15 cellular contexts compared by ENCODE assay signal in the genomic region with DNA sequence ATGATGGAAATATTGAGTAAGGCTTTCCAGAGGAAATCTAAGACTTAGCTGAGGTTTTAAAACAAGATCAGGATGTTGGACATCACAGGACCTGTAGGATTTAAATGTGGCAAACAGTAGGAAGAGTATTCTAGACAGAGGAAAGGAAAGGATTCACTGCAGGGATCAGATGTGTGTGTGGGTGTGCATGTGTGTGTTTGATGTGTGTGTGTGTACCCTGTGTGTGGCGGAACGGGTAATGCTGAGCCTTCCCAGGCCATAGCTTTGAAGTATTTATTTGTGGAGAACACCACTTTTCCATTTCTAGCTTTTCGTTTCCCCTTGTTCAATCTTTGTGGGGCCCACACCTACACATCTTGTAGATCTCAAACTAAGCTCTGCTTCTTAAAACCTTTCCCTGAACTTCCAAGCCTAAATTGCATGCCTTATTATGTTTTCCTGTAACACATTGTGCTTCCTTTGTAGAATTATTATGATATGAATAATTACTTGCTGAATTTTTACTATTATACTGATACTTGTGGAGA. TPM values are rescaled to one million over a fixed set of nuclear protein-coding genes. Genes with fewer than 3 reads are reported as not detected.
DNase-seq lines count a peak whose midpoint lies in the region; TF ChIP-seq lines count a peak whose summit lies in the region.
"Had no signal": no experiment of that assay in that cellular context is flagged by ENCODE, and none has a peak within 500 bp of the region (broad histone marks: within the 10 kb centered on the region; RNA-seq: fewer than 3 reads in every experiment).

No MANE protein-coding gene starts in this region.

- H3K27ac ChIP-seq in HEK293 (ENCODE audit: extremely low read depth, low read depth, low read length) (no peak overlapping the region; the same call in 1 of the 2 replicates), KMS-11 (peak overlapping the region; percentile 11; the same call in 1 of the 2 replicates), hepatocyte (peak overlapping the region; percentile 67), stomach (peak overlapping the region in 3 of 5 donors; percentile 26 to 31 (median 28))

- H3K9me2 ChIP-seq in hepatocyte (replicated peaks; ENCODE audit: insufficient read depth) = no peaks in the 10 kb centered on the region

- H3K36me3 ChIP-seq in HEK293 (ENCODE audit: control insufficient read depth in 2 of 2, insufficient read depth in 1 of 2, low read length in 2 of 2) = no peaks in the 10 kb centered on the region
- H3K36me3 ChIP-seq in KMS-11 (ENCODE audit: insufficient read depth) = no peaks in the 10 kb centered on the region
- H3K36me3 ChIP-seq in hepatocyte (replicated peaks; ENCODE audit: insufficient read depth, low read depth) = no peaks in the 10 kb centered on the region
- no peaks in the 10 kb centered on the region for H3K36me3 ChIP-seq in stomach

- H3K4me3 ChIP-seq in HEK293 (ENCODE audit: low read depth, low read length) = no peak overlapping the region
- no peak overlapping the region for H3K4me3 ChIP-seq in KMS-11 (IDR thresholded peaks at IDR 0.05; ENCODE audit: insufficient read depth, low read depth, low read length)
- no peak overlapping the region for H3K4me3 ChIP-seq in hepatocyte
- H3K4me3 ChIP-seq in stomach = no peak overlapping the region

- POLR2A ChIA-PET in HEK293 (lab: Yijun Ruan, JAX) = no interaction called here

- TF ChIP-seq POLR2A in stomach (IDR thresholded peaks at IDR 0.05) = no peak

- H3K27me3 ChIP-seq in KMS-11 (ENCODE audit: insufficient read depth, low read depth) (no peaks in the 10 kb centered on the region), hepatocyte (no peaks in the 10 kb centered on the region), stomach (no peaks in the 10 kb centered on the region)

- 73% methylated on average over 3 of the region's 3 CpGs for WGBS in hepatocyte (ENCODE audit: low lambda C conversion rate, missing lambda C conversion rate)
- WGBS in stomach, 5 donors = 71 to 86% (median 81%) methylated on average over 3 of the region's 3 CpGs

- H3K4me1 ChIP-seq in HEK293 (ENCODE audit: control insufficient read depth, insufficient read depth, low read length) = peaks cover 20% of the 10 kb centered on the region; the same call in 1 of the 2 replicates
- H3K4me1 ChIP-seq in KMS-11 (ENCODE audit: low read depth, poor library complexity, severe bottlenecking) = peaks cover 88% of the 10 kb centered on the region
- peaks cover 28% of the 10 kb centered on the region for H3K4me1 ChIP-seq in hepatocyte (ENCODE audit: insufficient read depth)
- H3K4me1 ChIP-seq in stomach = peaks cover 0 to 19% (median 9%) of the 10 kb centered on the region in 4 donors

- no peak for TF ChIP-seq EP300 in stomach (IDR thresholded peaks at IDR 0.05)

- H4K20me1 ChIP-seq in KMS-11 (ENCODE audit: insufficient read depth) (peaks cover 13% of the 10 kb centered on the region; the same call in 1 of the 2 replicates), hepatocyte (ENCODE audit: insufficient read depth, poor library complexity, severe bottlenecking) (no peaks in the 10 kb centered on the region)

- H3K79me2 ChIP-seq in KMS-11 (ENCODE audit: insufficient read depth, low read depth) (peaks cover 100% of the 10 kb centered on the region), hepatocyte (peaks cover 61% of the 10 kb centered on the region)

- DNase-seq in hepatocyte (ENCODE audit: low spot score) (no peak), stomach (no peak)
- no peak for DNase-seq in activated CD4-positive, alpha-beta T cell treated with anti-CD3 and anti-CD28 coated beads, Interleukin-2, amount 50 U/mL, for 48 hours
- no peak for DNase-seq in effector CD8-positive, alpha-beta T cell (lab: John Stamatoyannopoulos, UW)
- no peak for DNase-seq in activated CD4-positive, CD25-positive, alpha-beta regulatory T cell treated with anti-CD3 and anti-CD28 coated beads, Interleukin-2, amount 50 U/mL, for 72 hours
- DNase-seq: Calu3; CD4-positive, alpha-beta memory T cell; DMS53; KG1; MM.1S; NCI-H1092 treated with DMSO at 0.1 percent for 48 hours; NCI-H2081 treated with DMSO at 0.1 percent for 48 hours; NCI-H510A treated with DMSO at 0.1 percent for 48 hours had no signal

- CTCF ChIA-PET in HEK293 (lab: Yijun Ruan, JAX) = no interaction called here

- H2AFZ ChIP-seq in KMS-11 (ENCODE audit: low read depth) (no peak overlapping the region), hepatocyte (no peak overlapping the region)

- no peak overlapping the region for H3K9ac ChIP-seq in KMS-11

- TF ChIP-seq CTCF in HEK293 (tag by site-specific recombination; IDR thresholded peaks at IDR 0.05) (no peak), KMS-11 (conservative IDR thresholded peaks at IDR 0.05; ENCODE audit: low read depth, low read length) (no peak), hepatocyte (IDR thresholded peaks at IDR 0.05; ENCODE audit: poor library complexity) (no peak), stomach (IDR thresholded peaks at IDR 0.05) (no peak)

- intact Hi-C loops in stomach (cut with DNase I; ENCODE audit: low total_unique reads) = no loop called here

- H3K9me3 ChIP-seq in HEK293 (ENCODE audit: control insufficient read depth, insufficient read depth, low read depth, low read length) (no peaks in the 10 kb centered on the region), hepatocyte (ENCODE audit: low read depth) (no peaks in the 10 kb centered on the region), stomach (no peaks in the 10 kb centered on the region)

- H3K4me2 ChIP-seq in KMS-11 (peak overlapping the region; percentile 80), hepatocyte (no peak overlapping the region)

TF ChIP-seq in HEK293, 187 proteins besides CTCF, POLR2A, EP300 and RAD21 (continues in another document):
- no peak for TF ChIP-seq ZNF211 (tag by site-specific recombination; IDR thresholded peaks at IDR 0.05; ENCODE audit: low read depth)
- TF ChIP-seq, protein P1, sequence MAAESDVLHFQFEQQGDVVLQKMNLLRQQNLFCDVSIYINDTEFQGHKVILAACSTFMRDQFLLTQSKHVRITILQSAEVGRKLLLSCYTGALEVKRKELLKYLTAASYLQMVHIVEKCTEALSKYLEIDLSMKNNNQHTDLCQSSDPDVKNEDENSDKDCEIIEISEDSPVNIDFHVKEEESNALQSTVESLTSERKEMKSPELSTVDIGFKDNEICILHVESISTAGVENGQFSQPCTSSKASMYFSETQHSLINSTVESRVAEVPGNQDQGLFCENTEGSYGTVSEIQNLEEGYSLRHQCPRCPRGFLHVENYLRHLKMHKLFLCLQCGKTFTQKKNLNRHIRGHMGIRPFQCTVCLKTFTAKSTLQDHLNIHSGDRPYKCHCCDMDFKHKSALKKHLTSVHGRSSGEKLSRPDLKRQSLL (tag by site-specific recombination; IDR thresholded peaks at IDR 0.05) = no peak
- TF ChIP-seq ZNF239 (tag by site-specific recombination; IDR thresholded peaks at IDR 0.05) = no peak
- TF ChIP-seq TCF7L2 (IDR thresholded peaks at IDR 0.05; ENCODE audit: borderline replicate concordance, low read depth, low read length) = no peak
- TF ChIP-seq GLI4 (tag by site-specific recombination; IDR thresholded peaks at IDR 0.05) = no peak
- TF ChIP-seq, protein P2, sequence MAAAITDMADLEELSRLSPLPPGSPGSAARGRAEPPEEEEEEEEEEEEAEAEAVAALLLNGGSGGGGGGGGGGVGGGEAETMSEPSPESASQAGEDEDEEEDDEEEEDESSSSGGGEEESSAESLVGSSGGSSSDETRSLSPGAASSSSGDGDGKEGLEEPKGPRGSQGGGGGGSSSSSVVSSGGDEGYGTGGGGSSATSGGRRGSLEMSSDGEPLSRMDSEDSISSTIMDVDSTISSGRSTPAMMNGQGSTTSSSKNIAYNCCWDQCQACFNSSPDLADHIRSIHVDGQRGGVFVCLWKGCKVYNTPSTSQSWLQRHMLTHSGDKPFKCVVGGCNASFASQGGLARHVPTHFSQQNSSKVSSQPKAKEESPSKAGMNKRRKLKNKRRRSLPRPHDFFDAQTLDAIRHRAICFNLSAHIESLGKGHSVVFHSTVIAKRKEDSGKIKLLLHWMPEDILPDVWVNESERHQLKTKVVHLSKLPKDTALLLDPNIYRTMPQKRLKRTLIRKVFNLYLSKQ (tag by site-specific recombination; IDR thresholded peaks at IDR 0.05; ENCODE audit: borderline replicate concordance) = no peak
- TF ChIP-seq, protein P3, sequence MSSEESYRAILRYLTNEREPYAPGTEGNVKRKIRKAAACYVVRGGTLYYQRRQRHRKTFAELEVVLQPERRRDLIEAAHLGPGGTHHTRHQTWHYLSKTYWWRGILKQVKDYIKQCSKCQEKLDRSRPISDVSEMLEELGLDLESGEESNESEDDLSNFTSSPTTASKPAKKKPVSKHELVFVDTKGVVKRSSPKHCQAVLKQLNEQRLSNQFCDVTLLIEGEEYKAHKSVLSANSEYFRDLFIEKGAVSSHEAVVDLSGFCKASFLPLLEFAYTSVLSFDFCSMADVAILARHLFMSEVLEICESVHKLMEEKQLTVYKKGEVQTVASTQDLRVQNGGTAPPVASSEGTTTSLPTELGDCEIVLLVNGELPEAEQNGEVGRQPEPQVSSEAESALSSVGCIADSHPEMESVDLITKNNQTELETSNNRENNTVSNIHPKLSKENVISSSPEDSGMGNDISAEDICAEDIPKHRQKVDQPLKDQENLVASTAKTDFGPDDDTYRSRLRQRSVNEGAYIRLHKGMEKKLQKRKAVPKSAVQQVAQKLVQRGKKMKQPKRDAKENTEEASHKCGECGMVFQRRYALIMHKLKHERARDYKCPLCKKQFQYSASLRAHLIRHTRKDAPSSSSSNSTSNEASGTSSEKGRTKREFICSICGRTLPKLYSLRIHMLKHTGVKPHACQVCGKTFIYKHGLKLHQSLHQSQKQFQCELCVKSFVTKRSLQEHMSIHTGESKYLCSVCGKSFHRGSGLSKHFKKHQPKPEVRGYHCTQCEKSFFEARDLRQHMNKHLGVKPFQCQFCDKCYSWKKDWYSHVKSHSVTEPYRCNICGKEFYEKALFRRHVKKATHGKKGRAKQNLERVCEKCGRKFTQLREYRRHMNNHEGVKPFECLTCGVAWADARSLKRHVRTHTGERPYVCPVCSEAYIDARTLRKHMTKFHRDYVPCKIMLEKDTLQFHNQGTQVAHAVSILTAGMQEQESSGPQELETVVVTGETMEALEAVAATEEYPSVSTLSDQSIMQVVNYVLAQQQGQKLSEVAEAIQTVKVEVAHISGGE (tag by site-specific recombination; conservative IDR thresholded peaks at IDR 0.05; ENCODE audit: low read depth) = no peak
- TF ChIP-seq, protein P4, sequence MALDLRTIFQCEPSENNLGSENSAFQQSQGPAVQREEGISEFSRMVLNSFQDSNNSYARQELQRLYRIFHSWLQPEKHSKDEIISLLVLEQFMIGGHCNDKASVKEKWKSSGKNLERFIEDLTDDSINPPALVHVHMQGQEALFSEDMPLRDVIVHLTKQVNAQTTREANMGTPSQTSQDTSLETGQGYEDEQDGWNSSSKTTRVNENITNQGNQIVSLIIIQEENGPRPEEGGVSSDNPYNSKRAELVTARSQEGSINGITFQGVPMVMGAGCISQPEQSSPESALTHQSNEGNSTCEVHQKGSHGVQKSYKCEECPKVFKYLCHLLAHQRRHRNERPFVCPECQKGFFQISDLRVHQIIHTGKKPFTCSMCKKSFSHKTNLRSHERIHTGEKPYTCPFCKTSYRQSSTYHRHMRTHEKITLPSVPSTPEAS (tag by site-specific recombination; IDR thresholded peaks at IDR 0.05) = peak; percentile 58

RNA-seq across cellular contexts. Expression of a gene that starts 6.9 kb away (rescaled TPM):
- 41.2 and 44.9 TPM in 2 replicates for total RNA-seq in hepatocyte
- 25.7 and 27.7 TPM in 2 replicates for polyA plus RNA-seq in hepatocyte
- total RNA-seq in stomach = 10 to 100 TPM in 4 of 5 donors, 1 to 10 TPM in 1; 4.1 to 49.1 (median 28.6) TPM
- 10 to 100 TPM in 1 of 3 donors, 1 to 10 TPM in 2; 4.1 to 10.5 (median 4.6) TPM for polyA plus RNA-seq in stomach
- total RNA-seq: CD4-positive, alpha-beta memory T cell had no signal
- polyA plus RNA-seq: CD4-positive, alpha-beta memory T cell had no signal
